Comparison of ENCODE assay signal across 19 cellular contexts in genomic region chr1:19388980-19389379, GRCh38.
DNase-seq lines count a peak whose midpoint lies in the region; ATAC-seq and TF ChIP-seq lines count a peak whose summit lies in the region.
"Had no signal": no experiment of that assay in that cellular context is flagged by ENCODE, and none has a peak within 500 bp of the region (broad histone marks: within the 10 kb centered on the region; RNA-seq: fewer than 3 reads in every experiment).

No MANE protein-coding gene starts in this region.

- no peaks in the 10 kb centered on the region for H3K9me3 Mint-ChIP-seq in activated T-cell treated with anti-CD3 and anti-CD28 coated beads, Interleukin-2, amount 50 U/mL, for 72 hours
- H3K9me3 Mint-ChIP-seq in nephron progenitor cell, result no peaks in the 10 kb centered on the region
- H3K9me3 Mint-ChIP-seq: activated naive CD8-positive, alpha-beta T cell treated with anti-CD3 and anti-CD28 coated beads, Interleukin-2, amount 10 ng/mL, durations not matched to agents 7 days and 5 days had no signal

- H3K27ac Mint-ChIP-seq in activated T-cell treated with anti-CD3 and anti-CD28 coated beads, Interleukin-2, amount 50 U/mL, for 72 hours, result peak overlapping the region; percentile 16
- H3K27ac Mint-ChIP-seq in nephron progenitor cell, result no peak overlapping the region
- H3K27ac Mint-ChIP-seq: progenitor cell of endocrine pancreas had no signal

- no peaks in the 10 kb centered on the region for H3K27me3 Mint-ChIP-seq in activated T-cell treated with anti-CD3 and anti-CD28 coated beads, Interleukin-2, amount 50 U/mL, for 72 hours (ENCODE audit: low read depth)
- H3K27me3 Mint-ChIP-seq in nephron progenitor cell (ENCODE audit: low read depth, poor library complexity), result no peaks in the 10 kb centered on the region
- H3K27me3 Mint-ChIP-seq: activated naive CD8-positive, alpha-beta T cell treated with anti-CD3 and anti-CD28 coated beads, Interleukin-2, amount 10 ng/mL, durations not matched to agents 7 days and 5 days; progenitor cell of endocrine pancreas had no signal

- no peak for DNase-seq in activated T-cell treated with anti-CD3 and anti-CD28 coated beads, Interleukin-2, amount 50 U/mL, for 72 hours
- no peak for DNase-seq in activated T-cell treated with anti-CD3 and anti-CD28 coated beads, Interleukin-2, amount 50 U/mL, for 1 hour
- peak; percentile 87 for DNase-seq in RPMI7951 (ENCODE audit: low read depth)
- DNase-seq in suprapubic skin (ENCODE audit: low spot score in 2 of 2), result no peak
- no peak for DNase-seq in nephron progenitor cell
- no peak for DNase-seq in inferior parietal cortex (ENCODE audit: extremely low spot score)
- DNase-seq: activated CD4-positive, alpha-beta T cell treated with anti-CD3 and anti-CD28 coated beads, Interleukin-2, amount 50 U/mL, for 1 hour; activated naive CD8-positive, alpha-beta T cell treated with anti-CD3 and anti-CD28 coated beads, Interleukin-2, amount 10 ng/mL, durations not matched to agents 7 days and 5 days; activated T-cell treated with anti-CD3 and anti-CD28 coated beads for 4 hours; brain microvascular endothelial cell; hippocampal formation; kidney glomerular epithelial cell; mesendoderm; NCI-H1092 treated with DMSO at 0.1 percent for 48 hours; NCI-H510A had no signal

- TF ChIP-seq CTCF in suprapubic skin (IDR thresholded peaks at IDR 0.05) (no peak), nephron progenitor cell (IDR thresholded peaks at IDR 0.05) (no peak)

- TF ChIP-seq EP300 in suprapubic skin (IDR thresholded peaks at IDR 0.05), result no peak

- TF ChIP-seq POLR2A in suprapubic skin (IDR thresholded peaks at IDR 0.05), result no peak

- 49 to 70% methylated on average over 9 of the region's 9 CpGs for WGBS in esophagus, 2 donors
- WGBS in suprapubic skin, result 69% methylated on average over 9 of the region's 9 CpGs

- peaks cover 61% of the 10 kb centered on the region for H3K4me1 Mint-ChIP-seq in activated T-cell treated with anti-CD3 and anti-CD28 coated beads, Interleukin-2, amount 50 U/mL, for 72 hours (ENCODE audit: low read depth)
- peaks cover 64% of the 10 kb centered on the region for H3K4me1 Mint-ChIP-seq in nephron progenitor cell

- no peaks in the 10 kb centered on the region for H3K9me3 ChIP-seq in esophagus (ENCODE audit: control insufficient read depth in 2 of 2, insufficient read depth in 1 of 2, low read depth in 1 of 2, low read length in 1 of 2)
- no peaks in the 10 kb centered on the region for H3K9me3 ChIP-seq in suprapubic skin

- no peak for ATAC-seq in activated T-cell treated with anti-CD3 and anti-CD28 coated beads, Interleukin-2, amount 50 U/mL, for 72 hours (replicated peaks in 1 of 2)
- ATAC-seq in HG03378 (IDR thresholded peaks at IDR 0.05; ENCODE audit: unreplicated experiment), result no peak

- peaks cover 2 to 3% of the 10 kb centered on the region in 2 donors for H3K36me3 ChIP-seq in esophagus (ENCODE audit: control insufficient read depth in 2 of 2, insufficient read depth in 2 of 2, low read length in 1 of 2)
- H3K36me3 ChIP-seq in suprapubic skin, result peaks cover 10% of the 10 kb centered on the region

- no peak overlapping the region for H3K4me3 Mint-ChIP-seq in activated T-cell treated with anti-CD3 and anti-CD28 coated beads, Interleukin-2, amount 50 U/mL, for 72 hours
- no peak overlapping the region for H3K4me3 Mint-ChIP-seq in nephron progenitor cell

- peaks cover 0 to 4% of the 10 kb centered on the region in 2 donors for H3K36me3 Mint-ChIP-seq in activated T-cell treated with anti-CD3 and anti-CD28 coated beads, Interleukin-2, amount 50 U/mL, for 72 hours (ENCODE audit: insufficient read depth in 2 of 2)
- peaks cover 17% of the 10 kb centered on the region for H3K36me3 Mint-ChIP-seq in nephron progenitor cell (ENCODE audit: low read depth)

- H3K27ac ChIP-seq in esophagus (ENCODE audit: low read depth in 2 of 2, low read length in 1 of 2) (peak overlapping the region; percentile 54 to 76), suprapubic skin (peak overlapping the region; percentile 44)
- H3K27ac ChIP-seq: brain microvascular endothelial cell had no signal

- no peak overlapping the region for H3K4me3 ChIP-seq in esophagus (ENCODE audit: low read depth in 1 of 2, low read length in 2 of 2)
- H3K4me3 ChIP-seq in suprapubic skin, result no peak overlapping the region
- H3K4me3 ChIP-seq: coronary artery had no signal

- H3K4me1 ChIP-seq in esophagus (ENCODE audit: control insufficient read depth in 2 of 2, insufficient read depth in 2 of 2, low read length in 1 of 2), result peaks cover 7 to 28% of the 10 kb centered on the region in 2 donors
- peaks cover 85% of the 10 kb centered on the region for H3K4me1 ChIP-seq in suprapubic skin

- H3K27me3 ChIP-seq in esophagus (ENCODE audit: control insufficient read depth in 1 of 2, insufficient read depth in 2 of 2, low read length in 2 of 2), result no peaks in the 10 kb centered on the region
- H3K27me3 ChIP-seq in suprapubic skin, result no peaks in the 10 kb centered on the region
- H3K27me3 ChIP-seq: brain microvascular endothelial cell had no signal
